Comparison of ENCODE assay signal across 7 cellular contexts in the genomic region with DNA sequence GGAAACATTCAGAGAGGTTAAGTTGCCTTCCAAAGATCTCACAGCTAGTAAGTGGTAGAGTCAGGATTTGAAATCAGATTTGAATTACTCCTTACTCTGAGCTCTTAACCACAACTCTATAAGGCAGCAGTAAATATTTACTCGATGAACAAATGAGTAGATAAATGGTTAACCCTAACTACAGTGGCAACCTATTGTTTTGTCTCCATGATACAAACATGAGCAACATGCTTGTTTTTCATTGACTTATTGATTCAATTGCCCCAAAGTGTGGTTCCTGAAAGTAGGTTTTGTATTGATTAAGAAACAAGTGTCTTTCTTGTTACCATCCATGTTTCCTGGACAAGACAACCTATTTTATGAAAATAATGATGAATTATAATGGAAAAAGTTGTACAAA.
"Had no signal": no experiment of that assay in that cellular context is flagged by ENCODE, and none has a peak within 500 bp of the region (broad histone marks: within the 10 kb centered on the region; RNA-seq: fewer than 3 reads in every experiment).

No MANE protein-coding gene starts in this region.

- DNase-seq: H7, KBM-7 had no signal

- H3K4me1 Mint-ChIP-seq: GM23338 had no signal

- H3K27ac Mint-ChIP-seq: GM23338, IgD-negative memory B cell had no signal

- H3K4me2 ChIP-seq: GM23338, KMS-11 had no signal

- H3K36me3 ChIP-seq: HAP-1 had no signal

- H3K4me3 ChIP-seq: GM23338, HAP-1 had no signal

- ATAC-seq: GM23338, HCT116 had no signal

- H3K4me3 Mint-ChIP-seq: GM23338, IgD-negative memory B cell had no signal

- H3K9ac ChIP-seq: KMS-11 had no signal

- H3K36me3 Mint-ChIP-seq: IgD-negative memory B cell had no signal

- H3K27ac ChIP-seq: KMS-11 had no signal

- H3K4me1 ChIP-seq: HAP-1 had no signal
